7 cellular contexts compared by ENCODE assay signal in the genomic region with DNA sequence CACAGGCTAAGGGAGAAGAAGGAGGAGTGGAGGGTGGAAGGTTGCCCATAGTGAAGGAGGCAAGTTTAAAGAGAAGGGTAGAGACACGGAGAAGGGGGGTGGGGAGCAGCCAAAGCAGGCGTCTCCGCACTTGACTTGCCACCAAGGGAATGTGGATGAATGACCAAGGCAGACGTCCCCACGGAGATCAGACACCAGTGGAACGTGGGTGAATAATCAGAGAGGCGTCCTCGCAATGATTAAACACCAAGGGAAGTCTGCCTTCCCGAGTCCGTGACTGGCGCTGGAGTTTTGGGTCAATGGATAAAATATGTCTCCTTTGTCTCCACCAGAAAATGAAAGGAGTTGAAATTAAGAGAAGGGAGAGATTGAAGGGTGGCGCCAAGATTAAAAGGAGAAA.
DNase-seq lines count a peak whose midpoint lies in the region; ATAC-seq and TF ChIP-seq lines count a peak whose summit lies in the region.
"Not testable (repeated sequence)": the region's sequence is repeated elsewhere in the genome, so short reads cannot be mapped to it uniquely, and the experiment has no call there.

No MANE protein-coding gene starts in this region.

- H3K27ac Mint-ChIP-seq in T-cell: peak overlapping the region; percentile 5 to 10
- peak overlapping the region; percentile 20 for H3K27ac Mint-ChIP-seq in MCF 10A (ENCODE audit: low read depth, unreplicated experiment)
- not testable (repeated sequence) for H3K27ac Mint-ChIP-seq in endodermal cell
- H3K27ac Mint-ChIP-seq in memory B cell: peak overlapping the region; percentile 54
- peak overlapping the region in 6 of 10 donors; percentile 44 to 83 (median 68) for H3K27ac Mint-ChIP-seq in naive thymus-derived CD8-positive, alpha-beta T cell
- peak overlapping the region; percentile 15 for H3K27ac Mint-ChIP-seq in osteocyte (ENCODE audit: unreplicated experiment)
- peak overlapping the region; percentile 25 for H3K27ac Mint-ChIP-seq in stimulated activated memory B cell treated with anti-CD40 and anti-IgM and Interleukin-4, amounts not matched to agents 10 μg/mL and 1 μg/mL and 100 μg/mL, for 72 hours

- DNase-seq in T-cell; MCF 10A (ENCODE audit: unreplicated experiment); endodermal cell; memory B cell (ENCODE audit: low spot score in 2 of 2); naive thymus-derived CD8-positive, alpha-beta T cell; osteocyte (ENCODE audit: extremely low spot score, unreplicated experiment): not testable (repeated sequence)

- peak overlapping the region; percentile 33 for H3K4me3 ChIP-seq in endodermal cell (ENCODE audit: low read length)

- H3K9me3 ChIP-seq in endodermal cell (ENCODE audit: control insufficient read depth, low read length): peaks cover 41% of the 10 kb centered on the region

- H3K36me3 Mint-ChIP-seq in T-cell; MCF 10A (ENCODE audit: insufficient read depth, unreplicated experiment); memory B cell; naive thymus-derived CD8-positive, alpha-beta T cell; osteocyte (ENCODE audit: unreplicated experiment); stimulated activated memory B cell treated with anti-CD40 and anti-IgM and Interleukin-4, amounts not matched to agents 10 μg/mL and 1 μg/mL and 100 μg/mL, for 72 hours: not testable (repeated sequence)
- peaks cover 26% of the 10 kb centered on the region for H3K36me3 Mint-ChIP-seq in endodermal cell (ENCODE audit: low read depth)

- intact Hi-C loops in MCF 10A (cut with micrococcal nuclease): loop anchor here (5.0 kb wide), 1 partner anchor 70 kb away; a partner anchor contains a TSS

- not testable (repeated sequence) for BruUV-seq in MCF 10A (replicated peaks; lab: Mats Ljungman, UMichigan)

- H3K27me3 ChIP-seq in endodermal cell (ENCODE audit: control insufficient read depth, insufficient read depth, low read length, poor library complexity, severe bottlenecking): not testable (repeated sequence)

- ATAC-seq in T-cell (replicated peaks in 1 of 4); memory B cell (ENCODE audit: low read depth); naive thymus-derived CD8-positive, alpha-beta T cell; stimulated activated memory B cell treated with anti-CD40 and anti-IgM and Interleukin-4, amounts not matched to agents 10 μg/mL and 1 μg/mL and 100 μg/mL, for 72 hours: not testable (repeated sequence)

- H3K9me3 Mint-ChIP-seq in T-cell; MCF 10A (ENCODE audit: unreplicated experiment); memory B cell; naive thymus-derived CD8-positive, alpha-beta T cell; osteocyte (ENCODE audit: unreplicated experiment); stimulated activated memory B cell treated with anti-CD40 and anti-IgM and Interleukin-4, amounts not matched to agents 10 μg/mL and 1 μg/mL and 100 μg/mL, for 72 hours: not testable (repeated sequence)
- H3K9me3 Mint-ChIP-seq in endodermal cell: peaks cover 33% of the 10 kb centered on the region

- peaks cover 16% of the 10 kb centered on the region for H3K4me1 ChIP-seq in endodermal cell (ENCODE audit: control insufficient read depth, insufficient read depth, low read length)

- H3K36me3 ChIP-seq in endodermal cell (ENCODE audit: control insufficient read depth, insufficient read depth, low read length): not testable (repeated sequence)

- H3K4me1 Mint-ChIP-seq in T-cell (peaks cover 0 to 47% (median 45%) of the 10 kb centered on the region in 3 donors), MCF 10A (ENCODE audit: insufficient read depth, unreplicated experiment) (peaks cover 29% of the 10 kb centered on the region), memory B cell (peaks cover 29% of the 10 kb centered on the region), osteocyte (ENCODE audit: unreplicated experiment) (peaks cover 31% of the 10 kb centered on the region)
- H3K4me1 Mint-ChIP-seq in endodermal cell: not testable (repeated sequence)
- H3K4me1 Mint-ChIP-seq in naive thymus-derived CD8-positive, alpha-beta T cell: peaks cover 6 to 46% (median 38%) of the 10 kb centered on the region in 4 donors
- peaks cover 43% of the 10 kb centered on the region for H3K4me1 Mint-ChIP-seq in stimulated activated memory B cell treated with anti-CD40 and anti-IgM and Interleukin-4, amounts not matched to agents 10 μg/mL and 1 μg/mL and 100 μg/mL, for 72 hours

- H3K4me3 Mint-ChIP-seq in T-cell: peak overlapping the region in 1 of 3 donors; percentile 27
- not testable (repeated sequence) for H3K4me3 Mint-ChIP-seq in MCF 10A (ENCODE audit: unreplicated experiment); endodermal cell; memory B cell; osteocyte (ENCODE audit: unreplicated experiment); stimulated activated memory B cell treated with anti-CD40 and anti-IgM and Interleukin-4, amounts not matched to agents 10 μg/mL and 1 μg/mL and 100 μg/mL, for 72 hours
- peak overlapping the region in 1 of 10 donors; percentile 15 for H3K4me3 Mint-ChIP-seq in naive thymus-derived CD8-positive, alpha-beta T cell

- not testable (repeated sequence) for H3K27me3 Mint-ChIP-seq in T-cell; MCF 10A (ENCODE audit: insufficient read depth, unreplicated experiment); endodermal cell (ENCODE audit: insufficient read depth); memory B cell; naive thymus-derived CD8-positive, alpha-beta T cell; osteocyte (ENCODE audit: unreplicated experiment); stimulated activated memory B cell treated with anti-CD40 and anti-IgM and Interleukin-4, amounts not matched to agents 10 μg/mL and 1 μg/mL and 100 μg/mL, for 72 hours

- 94 to 96% methylated on average over 10 to 12 of the region's 12 CpGs for WGBS in endodermal cell (ENCODE audit: insufficient coverage in 1 of 2, insufficient read length in 1 of 2), 2 experiments

- not testable (repeated sequence) for H3K9ac ChIP-seq in endodermal cell (ENCODE audit: extremely low read depth, low read length, poor library complexity, severe bottlenecking)

- POLR2A ChIA-PET in T-cell (lab: Charles Lee); MCF 10A (lab: Yijun Ruan, JAX); naive thymus-derived CD8-positive, alpha-beta T cell (lab: Charles Lee): not testable (repeated sequence)

- not testable (repeated sequence) for TF ChIP-seq CTCF in MCF 10A (IDR thresholded peaks at IDR 0.05; ENCODE audit: unreplicated experiment); endodermal cell (conservative IDR thresholded peaks at IDR 0.05); osteocyte (IDR thresholded peaks at IDR 0.05)

- not testable (repeated sequence) for H3K27ac ChIP-seq in endodermal cell (ENCODE audit: low read depth, low read length)

- CTCF ChIA-PET in T-cell (lab: Charles Lee); MCF 10A (lab: Yijun Ruan, JAX): not testable (repeated sequence)
